ENCODE assay signal across 20 cellular contexts in genomic region chr21:45350206-45350854, GRCh38. TPM values are rescaled to one million over a fixed set of nuclear protein-coding genes. Genes with fewer than 3 reads are reported as not detected.
DNase-seq lines count a peak whose midpoint lies in the region; ATAC-seq, FAIRE-seq and TF ChIP-seq lines count a peak whose summit lies in the region.
"Had no signal": no experiment of that assay in that cellular context is flagged by ENCODE, and none has a peak within 500 bp of the region (broad histone marks: within the 10 kb centered on the region; RNA-seq: fewer than 3 reads in every experiment).

No MANE protein-coding gene starts in this region.

- H4K20me1 ChIP-seq in HepG2 (ENCODE audit: insufficient read depth, low read length) (no peaks in the 10 kb centered on the region), osteoblast (ENCODE audit: insufficient read depth, low read length) (no peaks in the 10 kb centered on the region)

- H3K4me1 ChIP-seq in HepG2 (ENCODE audit: insufficient read depth, low read length): peaks cover 38% of the 10 kb centered on the region
- no peaks in the 10 kb centered on the region for H3K4me1 ChIP-seq in right lobe of liver
- peaks cover 11% of the 10 kb centered on the region for H3K4me1 ChIP-seq in osteoblast (ENCODE audit: insufficient read depth, low read length)
- no peaks in the 10 kb centered on the region for H3K4me1 ChIP-seq in prostate gland (replicated peaks)

- H3K27me3 ChIP-seq in HepG2 (ENCODE audit: control insufficient read depth in 1 of 2, insufficient read depth in 2 of 2, low read length in 2 of 2) (no peaks in the 10 kb centered on the region), right lobe of liver (no peaks in the 10 kb centered on the region), osteoblast (ENCODE audit: insufficient read depth, low read length) (peaks cover 5% of the 10 kb centered on the region), prostate gland (replicated peaks; ENCODE audit: insufficient read depth) (no peaks in the 10 kb centered on the region)
- H3K27me3 ChIP-seq: SJCRH30, upper lobe of left lung had no signal

- DNase-seq in HepG2 (ENCODE audit: low spot score) (no peak), right lobe of liver (no peak), osteoblast (ENCODE audit: insufficient read length, low spot score, missing footprints) (no peak), SHP77 (lab: John Stamatoyannopoulos, UW) (no peak), 8988T (no peak), prostate gland (ENCODE audit: low spot score) (no peak)
- DNase-seq: GDM1; MM.1S; NCI-H1436 treated with DMSO at 0.1 percent for 48 hours; NCI-H748 treated with DMSO at 0.1 percent for 48 hours; OCI-M1; SJCRH30; stimulated activated naive B cell treated with anti-CD40 and anti-IgM and Interleukin-4, amounts not matched to agents 10 μg/mL and 1 μg/mL and 100 μg/mL, for 72 hours had no signal

- WGBS in HepG2 (ENCODE audit: low lambda C conversion rate): 90% methylated on average over 8 of the region's 8 CpGs
- WGBS in right lobe of liver (ENCODE audit: insufficient coverage, low coverage, low lambda C conversion rate, missing lambda C conversion rate): 72% methylated on average over 4 of the region's 8 CpGs
- 93% methylated on average over 8 of the region's 8 CpGs for WGBS in prostate gland

- in situ Hi-C loops in HepG2 (cut with HindIII; ENCODE audit: extremely low pct_ligation_motif_present, low pct_unique_long_range_greater_than_20kb): no loop called here

- H3K79me2 ChIP-seq in HepG2 (ENCODE audit: insufficient read depth, low read length): no peaks in the 10 kb centered on the region
- H3K79me2 ChIP-seq in osteoblast (ENCODE audit: insufficient read depth, low read length): no peaks in the 10 kb centered on the region

- no peak for TF ChIP-seq POLR2A in HepG2 (IDR thresholded peaks at IDR 0.05; ENCODE audit: insufficient read depth in 1 of 2, low read depth in 2 of 2, low read length in 2 of 2)
- no peak for TF ChIP-seq POLR2A in right lobe of liver (IDR thresholded peaks at IDR 0.05)
- no peak for TF ChIP-seq POLR2A in prostate gland (IDR thresholded peaks at IDR 0.05)

- no peak overlapping the region for H3K9ac ChIP-seq in HepG2 (ENCODE audit: insufficient read depth, low read depth, low read length)

- intact Hi-C loops in HepG2 (cut with micrococcal nuclease; ENCODE audit: unreplicated experiment) (no loop called here), right lobe of liver (cut with DNase I) (no loop called here), prostate gland (cut with DNase I) (no loop called here)

- no TSS peak for BruUV-seq in HepG2 (replicated peaks; lab: Mats Ljungman, UMichigan)

- no peak for TF ChIP-seq EP300 in HepG2 (IDR thresholded peaks at IDR 0.05; ENCODE audit: low read depth in 2 of 2, low read length in 2 of 2)
- no peak for TF ChIP-seq EP300 in HepG2 (CRISPR knock-in tag; IDR thresholded peaks at IDR 0.05; ENCODE audit: borderline replicate concordance)

- H3K4me2 ChIP-seq in HepG2 (ENCODE audit: low read depth, low read length): peak overlapping the region; percentile 37; the same call in 1 of the 2 replicates
- H3K4me2 ChIP-seq in osteoblast (ENCODE audit: insufficient read depth, low read length): peak overlapping the region; percentile 59

- CTCF ChIA-PET in HepG2 (lab: Yijun Ruan, JAX; ENCODE audit: low intra/inter-chr PET ratio, low total read pairs): no interaction called here

- TF ChIP-seq CTCF in HepG2 (CRISPR knock-in tag; IDR thresholded peaks at IDR 0.05): no peak
- no peak for TF ChIP-seq CTCF in right lobe of liver (IDR thresholded peaks at IDR 0.05)
- no peak for TF ChIP-seq CTCF in osteoblast (IDR thresholded peaks at IDR 0.05; ENCODE audit: extremely low read depth, low read depth, low read length)
- TF ChIP-seq CTCF in prostate gland (IDR thresholded peaks at IDR 0.05): no peak

- H3K9me3 ChIP-seq in HepG2 (ENCODE audit: low read length): no peaks in the 10 kb centered on the region
- no peaks in the 10 kb centered on the region for H3K9me3 ChIP-seq in right lobe of liver
- no peaks in the 10 kb centered on the region for H3K9me3 ChIP-seq in osteoblast (ENCODE audit: low read depth, low read length)
- H3K9me3 ChIP-seq in prostate gland: no peaks in the 10 kb centered on the region
- H3K9me3 ChIP-seq: gastrocnemius medialis, neutrophil, SJCRH30, upper lobe of left lung had no signal

- FAIRE-seq in HepG2 (lab: Jason Lieb, UNC): no peak
- FAIRE-seq: endometrium had no signal

- no peak for ATAC-seq in HepG2
- ATAC-seq in right lobe of liver: no peak
- peak; percentile 11 for ATAC-seq in esophagus mucosa
- ATAC-seq in GM21367 (IDR thresholded peaks at IDR 0.05; ENCODE audit: unreplicated experiment): no peak
- ATAC-seq: stimulated activated naive B cell treated with anti-CD40 and anti-IgM and Interleukin-4, amounts not matched to agents 10 μg/mL and 1 μg/mL and 100 μg/mL, for 72 hours had no signal

- no peak for TF ChIP-seq RAD21 in HepG2 (CRISPR knock-in tag; IDR thresholded peaks at IDR 0.05)

- H3K4me3 ChIP-seq in HepG2 (replicated peaks in 1 of 3; ENCODE audit: insufficient read depth in 1 of 3, low read depth in 2 of 3, low read length in 3 of 3) (no peak overlapping the region), right lobe of liver (no peak overlapping the region), osteoblast (ENCODE audit: insufficient read depth, low read length) (no peak overlapping the region), prostate gland (no peak overlapping the region)
- H3K4me3 ChIP-seq: gastrocnemius medialis, SJCRH30, upper lobe of left lung had no signal

- H2AFZ ChIP-seq in HepG2 (ENCODE audit: low read length): no peak overlapping the region
- no peak overlapping the region for H2AFZ ChIP-seq in osteoblast (ENCODE audit: low read length)

- POLR2A ChIA-PET in HepG2 (lab: Yijun Ruan, JAX): no interaction called here

- H3K36me3 ChIP-seq in HepG2 (replicated peaks in 1 of 2; ENCODE audit: control insufficient read depth in 1 of 2, insufficient read depth in 2 of 2, low read length in 2 of 2) (no peaks in the 10 kb centered on the region), right lobe of liver (no peaks in the 10 kb centered on the region), osteoblast (ENCODE audit: insufficient read depth, low read length) (no peaks in the 10 kb centered on the region), prostate gland (no peaks in the 10 kb centered on the region)
- H3K36me3 ChIP-seq: gastrocnemius medialis, neutrophil, SJCRH30, upper lobe of left lung had no signal

- no peak overlapping the region for H3K27ac ChIP-seq in HepG2 (ENCODE audit: extremely low read length, insufficient read depth, low read length)
- no peak overlapping the region for H3K27ac ChIP-seq in right lobe of liver
- H3K27ac ChIP-seq in osteoblast (ENCODE audit: low read depth, low read length): peak overlapping the region; percentile 46
- peak overlapping the region in 1 of 2 donors; percentile 57 for H3K27ac ChIP-seq in prostate gland
- H3K27ac ChIP-seq: HL-60, neutrophil, SJCRH30 had no signal

TF ChIP-seq in HepG2, 621 proteins besides CTCF, POLR2A, EP300 and RAD21 (continues in another document):
- TF ChIP-seq HINFP (CRISPR knock-in tag; IDR thresholded peaks at IDR 0.05; ENCODE audit: low read depth): no peak

RNA-seq across cellular contexts. Expression of gene COL18A1, which starts 54.6 kb away (rescaled TPM):
- 21.2 and 102 TPM in 2 replicates for total RNA-seq in HepG2 (2016; rRNA removed; fragmentation: Illumina TruSeq; extraction: Trizol)
- 5.5 and 5.6 TPM in 2 replicates for total RNA-seq in HepG2 (2016; cell fraction: cytosol; rRNA removed; fragmentation: Illumina TruSeq; extraction: Trizol; ENCODE audit: low read depth)
- 18.4 and 106 TPM in 2 replicates for total RNA-seq in HepG2 (2016; cell fraction: insoluble cytoplasmic fraction; rRNA removed; fragmentation: Illumina TruSeq; extraction: Trizol)
- 10.8 and 11.6 TPM in 2 replicates for total RNA-seq in HepG2 (2016; cell fraction: membrane; rRNA removed; fragmentation: Illumina TruSeq; extraction: Trizol)
- total RNA-seq in HepG2 (2016; cell fraction: nucleus; rRNA removed; fragmentation: Illumina TruSeq; extraction: Trizol): 122 and 150 TPM in 2 replicates
- 79.0 and 128 TPM in 2 replicates for polyA plus RNA-seq in HepG2 (2011; rRNA removed)
- polyA plus RNA-seq in HepG2 (2011; cell fraction: cytosol; rRNA removed): 51.6 and 89.8 TPM in 2 replicates
- polyA plus RNA-seq in HepG2 (2011; cell fraction: nucleus; rRNA removed): 1,622 and 2,194 TPM in 2 replicates
- polyA plus RNA-seq in HepG2 (2012): 59.0 and 129 TPM in 2 replicates
- 4.3 and 4.4 TPM in 2 replicates for polyA plus RNA-seq in HepG2 (2016; cell fraction: cytosol; fragmentation: Illumina TruSeq; extraction: Trizol; ENCODE audit: low read depth)
- polyA plus RNA-seq in HepG2 (2016; cell fraction: insoluble cytoplasmic fraction; fragmentation: Illumina TruSeq; extraction: Trizol; ENCODE audit: low read depth): 20.7 and 26.9 TPM in 2 replicates
- polyA plus RNA-seq in HepG2 (2016; cell fraction: membrane; fragmentation: Illumina TruSeq; extraction: Trizol; ENCODE audit: low read depth): 5.0 and 6.2 TPM in 2 replicates
- polyA plus RNA-seq in HepG2 (2016; cell fraction: nucleus; fragmentation: Illumina TruSeq; extraction: Trizol; ENCODE audit: insufficient read depth, low read depth): 308 and 331 TPM in 2 replicates
- 0.09 and 44.3 TPM in 2 replicates for polyA minus RNA-seq in HepG2 (2011; rRNA and poly(A)+ RNA removed; ENCODE audit: low replicate concordance)
- 36.9 and 37.7 TPM in 2 replicates for polyA minus RNA-seq in HepG2 (2011; cell fraction: cytosol; rRNA and poly(A)+ RNA removed)
- polyA minus RNA-seq in HepG2 (2011; cell fraction: nucleus; rRNA and poly(A)+ RNA removed): 46.7 and 51.1 TPM in 2 replicates
- total RNA-seq in right lobe of liver: 100 to 1,000 TPM; 261 to 487 (median 297) TPM
- total RNA-seq in esophagus mucosa: 26.7 TPM
- total RNA-seq in osteoblast: 8.3 and 8.8 TPM in 2 replicates
- total RNA-seq in prostate gland: 100 to 1,000 TPM in 1 of 2 donors, 10 to 100 TPM in 1; 56.2 to 229 TPM
